13 cellular contexts compared by ENCODE assay signal in the genomic region with DNA sequence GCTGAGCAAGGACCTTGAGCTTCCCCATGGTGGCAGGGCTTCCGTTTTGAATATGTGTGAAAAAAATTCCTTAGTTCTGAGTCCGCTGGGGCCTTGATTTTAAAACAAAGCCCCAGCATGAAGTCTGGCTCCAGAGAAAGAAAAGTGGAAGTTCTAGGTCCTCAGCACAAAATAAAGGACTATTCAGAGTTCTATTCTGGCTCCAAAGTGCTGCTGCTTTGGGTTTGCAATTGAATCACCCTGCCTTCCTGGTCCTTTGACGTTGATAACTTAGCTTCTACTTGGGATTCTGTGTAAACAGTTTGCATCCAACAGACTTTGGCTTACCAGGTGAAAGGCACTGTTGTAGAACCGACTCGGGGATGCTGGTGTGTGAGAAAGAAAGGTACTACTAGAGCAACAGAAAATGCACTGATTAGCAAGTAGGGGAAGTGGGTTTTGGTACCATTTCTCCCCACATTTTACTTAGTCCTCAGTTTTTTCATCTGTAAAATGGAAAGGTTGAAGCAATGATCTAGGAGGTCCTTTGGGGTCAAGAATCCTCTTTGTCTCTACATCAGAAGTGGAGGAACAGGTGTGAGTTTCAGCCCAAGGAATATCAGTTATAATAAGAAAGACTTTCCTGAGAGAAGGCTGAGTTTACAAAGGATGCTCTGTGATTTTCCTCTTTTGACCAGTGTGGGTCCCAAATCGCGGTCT. TPM values are rescaled to one million over a fixed set of nuclear protein-coding genes. Genes with fewer than 3 reads are reported as not detected.
A peak's percentile ranks its signal among the peaks of the same experiment; 100 is the strongest.
DNase-seq lines count a peak whose midpoint lies in the region; ATAC-seq, FAIRE-seq and TF ChIP-seq lines count a peak whose summit lies in the region.
"Had no signal": no experiment of that assay in that cellular context is flagged by ENCODE, and none has a peak within 500 bp of the region (broad histone marks: within the 10 kb centered on the region; RNA-seq: fewer than 3 reads in every experiment).

No MANE protein-coding gene starts in this region.

- H3K9me3 Mint-ChIP-seq in progenitor cell of endocrine pancreas (ENCODE audit: low read depth) = peaks cover 11% of the 10 kb centered on the region

- DNase-seq in left ventricle myocardium inferior (no peak), cardiac septum (ENCODE audit: low spot score) (no peak), iPS DF 19.7 (ENCODE audit: low read depth, low spot score) (peak; percentile 47), progenitor cell of endocrine pancreas (ENCODE audit: low spot score, unreplicated experiment) (no peak), aorta (no peak), ecto neural progenitor cell (ENCODE audit: low spot score) (no peak), H54 (ENCODE audit: insufficient read length, low spot score) (no peak)
- DNase-seq: effector CD8-positive, alpha-beta T cell; NCI-H1436; stimulated activated CD4-positive, alpha-beta T cell treated with anti-CD3 and anti-CD28 coated beads, Interleukin-15, amount 100 ng/mL, for 24 hours had no signal

- H3K4me3 ChIP-seq in left ventricle myocardium inferior = no peak overlapping the region
- no peak overlapping the region for H3K4me3 ChIP-seq in aorta (ENCODE audit: low read length in 2 of 2)

- WGBS in aorta, 2 donors = 29 to 31% methylated on average over 7 of the region's 7 CpGs

- H3K9me3 ChIP-seq in left ventricle myocardium inferior (replicated peaks) (no peaks in the 10 kb centered on the region), aorta (ENCODE audit: control insufficient read depth, low read length) (no peaks in the 10 kb centered on the region)

- TF ChIP-seq CTCF in left ventricle myocardium inferior (IDR thresholded peaks at IDR 0.05; ENCODE audit: borderline replicate concordance) = no peak
- TF ChIP-seq CTCF in progenitor cell of endocrine pancreas (IDR thresholded peaks at IDR 0.05; ENCODE audit: unreplicated experiment) = no peak

- peak overlapping the region; percentile 79 for H3K27ac ChIP-seq in left ventricle myocardium inferior (replicated peaks)
- H3K27ac ChIP-seq in aorta (ENCODE audit: low read depth in 1 of 2, low read length in 2 of 2) = peak overlapping the region; percentile 97 to 100
- H3K27ac ChIP-seq: VCaP had no signal

- no peaks in the 10 kb centered on the region for H3K36me3 Mint-ChIP-seq in progenitor cell of endocrine pancreas (ENCODE audit: insufficient read depth)

- H3K4me1 ChIP-seq in left ventricle myocardium inferior (peaks cover 91% of the 10 kb centered on the region), aorta (ENCODE audit: control insufficient read depth in 1 of 2, insufficient read depth in 2 of 2, low read length in 2 of 2) (peaks cover 0 to 16% of the 10 kb centered on the region in 2 donors)

- H3K4me1 Mint-ChIP-seq in progenitor cell of endocrine pancreas (ENCODE audit: low read depth) = peaks cover 41% of the 10 kb centered on the region

- ATAC-seq in aorta (ENCODE audit: low FRiP score) = no peak
- ATAC-seq in HG03196 (IDR thresholded peaks at IDR 0.05; ENCODE audit: unreplicated experiment) = no peak

- no peak for FAIRE-seq in H54 (lab: Jason Lieb, UNC)
- FAIRE-seq: H1 had no signal

- intact Hi-C loops in left ventricle myocardium inferior (cut with micrococcal nuclease) (no loop called here), cardiac septum (cut with DNase I) (loop anchor here (2.0 to 5.0 kb wide), 2 partner anchors 27 to 39 kb away; no protein-coding TSS in a partner anchor), aorta (cut with DNase I) (loop anchor here in 1 of 2 donors (2.0 to 5.0 kb wide), 2 partner anchors 21 to 39 kb away; no protein-coding TSS in a partner anchor)

- H3K36me3 ChIP-seq in left ventricle myocardium inferior (no peaks in the 10 kb centered on the region), aorta (ENCODE audit: control insufficient read depth in 1 of 2, insufficient read depth in 2 of 2, low read length in 1 of 2) (no peaks in the 10 kb centered on the region)

- H3K4me3 Mint-ChIP-seq in progenitor cell of endocrine pancreas (ENCODE audit: low read depth) = no peak overlapping the region

- H3K27me3 ChIP-seq in left ventricle myocardium inferior (ENCODE audit: low read depth) (no peaks in the 10 kb centered on the region), aorta (ENCODE audit: control insufficient read depth in 1 of 2, insufficient read depth in 2 of 2, low read length in 1 of 2) (no peaks in the 10 kb centered on the region)

- no peak for TF ChIP-seq POLR2A in H54 (IDR thresholded peaks at IDR 0.05; ENCODE audit: low read depth, low read length)

- H3K27me3 Mint-ChIP-seq in progenitor cell of endocrine pancreas = no peaks in the 10 kb centered on the region

- H3K27ac Mint-ChIP-seq in progenitor cell of endocrine pancreas = peak overlapping the region; percentile 58

RNA-seq across cellular contexts. Expression of a gene that starts 28.4 kb away (rescaled TPM):
- total RNA-seq in left ventricle myocardium inferior = 698 TPM
- total RNA-seq in cardiac septum = 739 TPM
- 8.4 and 12.3 TPM in 2 replicates for total RNA-seq in progenitor cell of endocrine pancreas
- 1,000 to 10,000 TPM; 2,521 to 2,714 TPM for total RNA-seq in aorta
- polyA plus RNA-seq in aorta = 1,000 to 10,000 TPM; 2,886 to 5,050 TPM

Comparison
In these comparisons a context has a peak if more than half of its experiments do, and no peak if none do; other contexts are left out.
1. RNA of a gene that starts 28.4 kb away (total RNA-seq): 2,521 to 2,714 TPM in aorta, 739 TPM in cardiac septum (single experiment) and 698 TPM in left ventricle myocardium inferior (single experiment); 8.4 to 12.3 TPM in progenitor cell of endocrine pancreas; every median in the first group is over 10 times any median in the second.